11 cellular contexts compared by ENCODE assay signal in the genomic region with DNA sequence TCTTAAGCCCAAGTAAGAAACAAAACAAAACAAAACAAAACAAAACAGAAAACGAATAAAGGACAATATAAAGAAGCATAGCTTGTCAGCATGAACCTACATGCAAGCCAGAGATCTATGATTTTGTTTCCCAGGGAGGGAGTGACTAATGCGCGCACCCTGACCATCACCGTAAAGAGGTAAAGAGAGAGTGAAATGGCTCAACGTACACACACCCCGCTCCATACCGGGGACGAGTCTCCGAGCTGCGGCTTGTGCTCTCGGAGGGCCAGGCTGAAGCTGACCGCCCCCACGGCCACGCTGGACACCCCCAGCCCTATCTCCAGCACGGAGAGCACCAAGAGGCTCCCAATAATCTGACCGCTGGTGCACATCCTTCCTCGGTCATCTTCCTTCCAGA. TPM values are rescaled to one million over a fixed set of nuclear protein-coding genes. Genes with fewer than 3 reads are reported as not detected.
DNase-seq lines count a peak whose midpoint lies in the region; ATAC-seq and TF ChIP-seq lines count a peak whose summit lies in the region.
"Had no signal": no experiment of that assay in that cellular context is flagged by ENCODE, and none has a peak within 500 bp of the region (broad histone marks: within the 10 kb centered on the region; RNA-seq: fewer than 3 reads in every experiment).

No MANE protein-coding gene starts in this region.

- no peak overlapping the region for H2AFZ ChIP-seq in smooth muscle cell (ENCODE audit: low read depth)

- H3K9me3 ChIP-seq in iPS DF 6.9 (ENCODE audit: control insufficient read depth, insufficient read depth, low read length), result no peaks in the 10 kb centered on the region
- H3K9me3 ChIP-seq in smooth muscle cell (replicated peaks; ENCODE audit: low read depth), result no peaks in the 10 kb centered on the region
- H3K9me3 ChIP-seq in WERI-Rb-1 (ENCODE audit: severe bottlenecking), result no peaks in the 10 kb centered on the region
- H3K9me3 ChIP-seq: colonic mucosa had no signal

- H3K9ac ChIP-seq in smooth muscle cell (ENCODE audit: low read depth), result no peak overlapping the region

- H3K4me2 ChIP-seq in smooth muscle cell, result peak overlapping the region; percentile 77

- peak; percentile 29 for DNase-seq in NCI-H2227 (lab: John Stamatoyannopoulos, UW; ENCODE audit: unreplicated experiment)
- no peak for DNase-seq in NCI-H2227 treated with DMSO at 0.1 percent for 48 hours (lab: John Stamatoyannopoulos, UW)
- peak; percentile 38 for DNase-seq in SK-N-DZ (ENCODE audit: low spot score)
- DNase-seq in iPS DF 6.9 (ENCODE audit: low read depth, low spot score), result no peak
- no peak for DNase-seq in smooth muscle cell (lab: John Stamatoyannopoulos, UW; ENCODE audit: unreplicated experiment)
- no peak for DNase-seq in WERI-Rb-1
- no peak for DNase-seq in CD1c-positive myeloid dendritic cell (ENCODE audit: extremely low spot score)
- DNase-seq: colonic mucosa; HFFc6; stimulated activated CD4-positive, alpha-beta T cell treated with anti-CD3 and anti-CD28 coated beads, Interleukin-2, amount 100 ng/mL, for 24 hours had no signal

- peaks cover 2% of the 10 kb centered on the region; the same call in 1 of the 2 replicates for H3K4me1 ChIP-seq in iPS DF 6.9 (ENCODE audit: control insufficient read depth, insufficient read depth, low read length)
- no peaks in the 10 kb centered on the region for H3K4me1 ChIP-seq in smooth muscle cell (ENCODE audit: low read depth)
- H3K4me1 ChIP-seq: colonic mucosa had no signal

- WGBS in iPS DF 6.9 (ENCODE audit: insufficient coverage, insufficient read length), result no CpG with 5 or more reads among the region's 17 CpGs
- 9% methylated on average over 17 of the region's 17 CpGs for WGBS in smooth muscle cell (ENCODE audit: low lambda C conversion rate)

- H3K79me2 ChIP-seq in smooth muscle cell (ENCODE audit: low read depth), result no peaks in the 10 kb centered on the region

- no peaks in the 10 kb centered on the region for H3K36me3 ChIP-seq in iPS DF 6.9 (ENCODE audit: control insufficient read depth, insufficient read depth, low read length)
- H3K36me3 ChIP-seq in smooth muscle cell (ENCODE audit: low read depth), result no peaks in the 10 kb centered on the region
- H3K36me3 ChIP-seq in WERI-Rb-1, result no peaks in the 10 kb centered on the region
- H3K36me3 ChIP-seq: colonic mucosa had no signal

- H3K27ac ChIP-seq in iPS DF 6.9 (ENCODE audit: low read length), result no peak overlapping the region
- no peak overlapping the region for H3K27ac ChIP-seq in smooth muscle cell (ENCODE audit: low read depth)
- no peak overlapping the region for H3K27ac ChIP-seq in WERI-Rb-1
- H3K27ac ChIP-seq: colonic mucosa had no signal

- TF ChIP-seq CTCF in smooth muscle cell (IDR thresholded peaks at IDR 0.05; ENCODE audit: borderline replicate concordance, insufficient read depth, poor library complexity, severe bottlenecking) (no peak), WERI-Rb-1 (IDR thresholded peaks at IDR 0.05; ENCODE audit: low read depth, low read length) (no peak)

- no peaks in the 10 kb centered on the region for H3F3A ChIP-seq in smooth muscle cell (ENCODE audit: low read depth)

- H3K27me3 ChIP-seq in iPS DF 6.9 (ENCODE audit: control insufficient read depth, insufficient read depth, low read length), result peaks cover 4% of the 10 kb centered on the region; the same call in 1 of the 2 replicates
- H3K27me3 ChIP-seq in smooth muscle cell (ENCODE audit: low read depth), result peaks cover 55% of the 10 kb centered on the region
- H3K27me3 ChIP-seq in WERI-Rb-1 (ENCODE audit: insufficient read depth, low read depth, severe bottlenecking), result no peaks in the 10 kb centered on the region

- peak overlapping the region; percentile 32; the same call in 1 of the 2 replicates for H3K4me3 ChIP-seq in iPS DF 6.9 (ENCODE audit: low read length)
- peak overlapping the region; percentile 31 for H3K4me3 ChIP-seq in smooth muscle cell
- no peak overlapping the region for H3K4me3 ChIP-seq in WERI-Rb-1 (ENCODE audit: low read depth, low read length)
- H3K4me3 ChIP-seq: colonic mucosa had no signal

- no peaks in the 10 kb centered on the region for H4K20me1 ChIP-seq in smooth muscle cell (ENCODE audit: low read depth)

- ATAC-seq in GM19463 (IDR thresholded peaks at IDR 0.05; ENCODE audit: unreplicated experiment), result no peak

RNA-seq across cellular contexts. Expression of gene TMEM196, which starts 1.1 kb away (rescaled TPM):
- 2.8 and 7.4 TPM in 2 replicates for polyA plus RNA-seq in SK-N-DZ (2014; cell fraction: cytosol; rRNA removed)
- 7.4 and 8.2 TPM in 2 replicates for polyA plus RNA-seq in SK-N-DZ (2014; cell fraction: nucleus; rRNA removed)
- total RNA-seq in smooth muscle cell, result not detected in 2 replicates
- 0.08 TPM in 1 of 2 replicates, not detected in the other for polyA plus RNA-seq in smooth muscle cell
- total RNA-seq: colonic mucosa, HFFc6 had no signal

Comparison
In these comparisons a context has a peak if more than half of its experiments do, and no peak if none do; other contexts are left out.
1. DNase-seq: peak in NCI-H2227 (single experiment) and SK-N-DZ (single experiment); none in NCI-H2227 treated with DMSO at 0.1 percent for 48 hours (single experiment), iPS DF 6.9 (single experiment), smooth muscle cell (single experiment), WERI-Rb-1 (single experiment) and CD1c-positive myeloid dendritic cell (single experiment).